8 cellular contexts compared by ENCODE assay signal in the genomic region with DNA sequence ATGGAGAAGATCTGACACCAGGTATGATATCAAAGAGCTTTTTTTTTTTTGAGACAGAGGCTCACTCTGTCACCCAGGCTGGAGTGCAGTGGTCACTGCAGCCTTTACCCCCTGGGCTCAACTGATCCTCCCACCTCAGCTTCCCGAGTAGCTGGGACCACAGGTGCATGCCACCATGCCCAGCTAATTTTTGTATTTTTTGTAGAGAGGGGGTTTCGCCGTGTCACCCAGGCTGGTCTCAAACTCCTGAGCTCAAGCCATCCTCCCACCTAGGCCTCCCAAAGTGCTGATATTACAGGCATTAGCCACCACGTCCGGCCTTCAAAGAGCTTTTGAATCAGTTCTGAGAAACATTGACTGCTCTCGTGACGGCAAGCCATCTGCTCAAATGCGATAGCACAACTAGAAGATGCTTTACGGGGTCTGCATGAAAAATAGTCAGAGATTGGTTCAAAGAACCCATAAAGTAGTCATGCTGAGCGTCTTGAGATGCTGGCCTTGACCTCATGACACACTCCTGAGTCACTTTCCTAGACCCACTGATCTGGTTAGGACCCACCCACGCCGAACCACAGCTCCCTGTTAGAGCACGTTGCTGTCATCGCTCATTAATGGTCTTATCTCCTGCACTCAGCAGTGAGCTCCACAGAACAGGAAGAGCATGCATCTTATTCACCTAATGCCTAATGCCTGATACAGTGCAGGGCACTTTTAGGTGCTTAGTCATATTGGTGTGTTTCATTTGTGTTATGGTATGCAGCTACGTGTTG. TPM values are rescaled to one million over a fixed set of nuclear protein-coding genes. Genes with fewer than 3 reads are reported as not detected.
DNase-seq lines count a peak whose midpoint lies in the region; ATAC-seq lines count a peak whose summit lies in the region.

No MANE protein-coding gene starts in this region.

- intact Hi-C loops in Right ventricle myocardium superior (cut with DNase I): no loop called here

- ATAC-seq in GM18867 (IDR thresholded peaks at IDR 0.05; ENCODE audit: unreplicated experiment) (no peak), GM19455 (IDR thresholded peaks at IDR 0.05; ENCODE audit: unreplicated experiment) (no peak), Right ventricle myocardium superior (ENCODE audit: poor library complexity) (no peak)

- DNase-seq in AG20443 (ENCODE audit: low spot score) (peak; percentile 86), H4 (ENCODE audit: low spot score) (peak; percentile 77), SW480 (ENCODE audit: low spot score) (peak; percentile 82), islet precursor cell (peak; percentile 96), NOMO-1 (lab: John Stamatoyannopoulos, UW; ENCODE audit: unreplicated experiment in 2 of 2) (no peak), Right ventricle myocardium superior (no peak)

RNA-seq across cellular contexts. Expression of gene NR2F2, which starts 57.0 kb away (rescaled TPM):
- total RNA-seq in H4 (2014; rRNA removed; shearing (Covaris generic)): 3.1 and 4.0 TPM in 2 replicates
- total RNA-seq in Right ventricle myocardium superior: 11.0 TPM

Comparison
In these comparisons a context has a peak if more than half of its experiments do, and no peak if none do; other contexts are left out.
1. DNase-seq: peak in AG20443 (single experiment), H4 (single experiment), SW480 (single experiment) and islet precursor cell (single experiment); none in NOMO-1 (0 of 2) and Right ventricle myocardium superior (single experiment).